Comparison of ENCODE assay signal across 10 cellular contexts in the genomic region with DNA sequence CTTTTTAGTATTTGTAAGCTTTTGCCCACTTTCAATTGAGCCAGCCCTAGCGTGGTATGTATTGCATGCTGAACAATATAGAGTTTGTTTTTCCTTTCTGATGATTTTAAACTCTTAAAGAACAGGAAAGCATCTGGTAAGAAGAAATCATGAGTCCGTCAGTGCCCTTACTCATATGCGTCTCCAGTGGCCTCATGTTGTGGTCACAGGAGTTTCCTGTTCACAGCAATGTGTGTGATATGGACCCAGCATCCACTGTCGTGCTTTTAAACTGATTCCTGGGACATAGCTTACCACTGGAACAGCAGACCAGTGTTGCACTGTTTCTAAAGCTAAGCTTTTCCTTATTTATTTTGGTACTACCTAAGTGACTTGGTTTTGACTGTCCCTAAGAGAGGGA. TPM values are rescaled to one million over a fixed set of nuclear protein-coding genes. Genes with fewer than 3 reads are reported as not detected.
DNase-seq lines count a peak whose midpoint lies in the region; ATAC-seq and TF ChIP-seq lines count a peak whose summit lies in the region.
"Had no signal": no experiment of that assay in that cellular context is flagged by ENCODE, and none has a peak within 500 bp of the region (broad histone marks: within the 10 kb centered on the region; RNA-seq: fewer than 3 reads in every experiment).

No MANE protein-coding gene starts in this region.

- H3K36me3 ChIP-seq in BLaER1 (peaks cover 93% of the 10 kb centered on the region), esophagus squamous epithelium (peaks cover 0 to 99% (median 14%) of the 10 kb centered on the region in 3 donors)

- H3K27ac ChIP-seq in BLaER1 (peak overlapping the region; percentile 20; the same call in 1 of the 2 replicates), esophagus squamous epithelium (peak overlapping the region in 1 of 4 donors; percentile 17)

- no peak for TF ChIP-seq POLR2A in esophagus squamous epithelium (IDR thresholded peaks at IDR 0.05)

- no peaks in the 10 kb centered on the region for H3K27me3 ChIP-seq in BLaER1
- H3K27me3 ChIP-seq in esophagus squamous epithelium: no peaks in the 10 kb centered on the region

- H3K4me2 ChIP-seq in BLaER1: peak overlapping the region; percentile 73

- intact Hi-C loops in esophagus squamous epithelium (cut with DNase I): no loop called here

- no peaks in the 10 kb centered on the region for H3K9me3 ChIP-seq in BLaER1
- H3K9me3 ChIP-seq in esophagus squamous epithelium: no peaks in the 10 kb centered on the region

- 68 to 75% methylated on average over 4 of the region's 4 CpGs for WGBS in esophagus squamous epithelium, 2 donors

- TF ChIP-seq CTCF in esophagus squamous epithelium (IDR thresholded peaks at IDR 0.05): no peak

- H3K4me1 ChIP-seq in BLaER1: peaks cover 27% of the 10 kb centered on the region
- H3K4me1 ChIP-seq in esophagus squamous epithelium: no peaks in the 10 kb centered on the region

- no peak overlapping the region; the same call in 1 of the 2 replicates for H3K9ac ChIP-seq in BLaER1

- no peak overlapping the region for H3K4me3 ChIP-seq in BLaER1
- H3K4me3 ChIP-seq in esophagus squamous epithelium: no peak overlapping the region
- H3K4me3 ChIP-seq: SK-N-MC had no signal

- H4K20me1 ChIP-seq in BLaER1: peaks cover 19% of the 10 kb centered on the region; the same call in 1 of the 2 replicates

- in situ Hi-C loops in ACHN (cut with HindIII; ENCODE audit: low pct_ligation_motif_present, low pct_unique_long_range_greater_than_20kb, low sequenced_read_pairs): no loop called here

- peak; percentile 13 to 45 for DNase-seq in activated CD4-positive, alpha-beta T cell treated with anti-CD3 and anti-CD28 coated beads, Interleukin-2, amount 50 U/mL, for 48 hours
- peak; percentile 27 for DNase-seq in glomerular visceral epithelial cell (ENCODE audit: extremely low spot score)
- no peak for DNase-seq in SIG-M5 (lab: John Stamatoyannopoulos, UW)
- no peak for DNase-seq in esophagus squamous epithelium (lab: John Stamatoyannopoulos, UW)
- no peak for DNase-seq in nucleus accumbens (lab: John Stamatoyannopoulos, UW)
- DNase-seq in ACHN: no peak
- DNase-seq: mesendoderm had no signal

- ATAC-seq in GM19043 (IDR thresholded peaks at IDR 0.05; ENCODE audit: low read depth, unreplicated experiment): peak; percentile 51

RNA-seq across cellular contexts. Expression of a gene that starts 40.1 kb away (rescaled TPM):
- 10 to 100 TPM; 10.6 to 32.9 (median 22.7) TPM for total RNA-seq in esophagus squamous epithelium

Comparison
In these comparisons a context has a peak if more than half of its experiments do, and no peak if none do; other contexts are left out.
1. DNase-seq: peak in activated CD4-positive, alpha-beta T cell treated with anti-CD3 and anti-CD28 coated beads, Interleukin-2, amount 50 U/mL, for 48 hours (2 of 2) and glomerular visceral epithelial cell (single experiment); none in SIG-M5 (single experiment), esophagus squamous epithelium (single experiment), nucleus accumbens (0 of 56) and ACHN (single experiment).